In the genomic region with DNA sequence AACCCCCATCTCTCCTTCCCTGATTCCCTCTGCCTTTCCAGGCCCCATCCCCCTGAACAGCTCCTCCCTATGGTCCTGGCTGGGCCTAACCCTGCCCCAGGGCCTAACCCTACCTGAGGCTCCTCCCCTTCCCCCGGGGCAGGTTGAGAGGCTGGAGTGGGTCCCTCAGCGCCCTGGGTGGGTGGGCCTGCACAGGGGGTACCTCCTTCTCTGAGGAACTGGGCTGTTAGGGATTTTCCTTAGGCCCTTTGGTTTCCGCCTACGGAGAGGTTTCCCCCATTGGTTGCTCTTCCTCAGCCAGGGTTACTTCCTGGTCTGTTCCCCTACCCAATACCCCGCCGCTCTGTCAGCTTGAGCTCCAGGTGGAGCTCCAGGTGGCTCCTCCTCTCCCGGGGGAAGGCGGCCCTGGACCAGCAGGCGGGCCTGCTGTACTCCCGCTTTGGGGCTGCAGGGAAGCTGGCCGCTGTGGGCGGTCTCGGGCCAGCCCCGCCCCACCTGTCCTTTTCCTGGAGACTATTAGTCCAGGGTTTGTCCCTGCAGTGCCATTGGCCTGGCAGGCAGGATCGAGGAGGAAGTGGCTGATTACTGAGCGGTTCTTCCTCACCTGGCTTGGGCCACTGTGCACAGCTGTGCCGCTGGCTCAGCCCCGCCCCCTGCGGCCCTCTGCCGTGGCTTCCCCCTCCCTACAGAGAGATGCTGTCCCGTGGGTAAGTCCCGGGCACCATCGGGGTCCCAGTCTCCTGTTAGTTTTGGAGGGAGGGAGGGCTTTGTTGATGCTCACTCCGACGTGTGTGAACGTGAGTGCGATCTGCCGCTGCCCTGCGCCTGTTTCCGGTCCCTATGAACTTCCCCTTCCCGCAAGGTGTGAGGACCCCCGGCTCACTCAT, we compare ENCODE assay signal across 1 cellular context.
TF ChIP-seq lines count a peak whose summit lies in the region.

No MANE protein-coding gene starts in this region.

TF ChIP-seq in WTC11, 78 proteins besides CTCF, POLR2A, EP300 and RAD21 (continued from another document):
- TF ChIP-seq NFYB (CRISPR knock-in tag; conservative IDR thresholded peaks at IDR 0.05; ENCODE audit: low read depth), result 0 out of 2 replicates have a peak, but pooled peaks have one; percentile 25
- TF ChIP-seq, protein P1, sequence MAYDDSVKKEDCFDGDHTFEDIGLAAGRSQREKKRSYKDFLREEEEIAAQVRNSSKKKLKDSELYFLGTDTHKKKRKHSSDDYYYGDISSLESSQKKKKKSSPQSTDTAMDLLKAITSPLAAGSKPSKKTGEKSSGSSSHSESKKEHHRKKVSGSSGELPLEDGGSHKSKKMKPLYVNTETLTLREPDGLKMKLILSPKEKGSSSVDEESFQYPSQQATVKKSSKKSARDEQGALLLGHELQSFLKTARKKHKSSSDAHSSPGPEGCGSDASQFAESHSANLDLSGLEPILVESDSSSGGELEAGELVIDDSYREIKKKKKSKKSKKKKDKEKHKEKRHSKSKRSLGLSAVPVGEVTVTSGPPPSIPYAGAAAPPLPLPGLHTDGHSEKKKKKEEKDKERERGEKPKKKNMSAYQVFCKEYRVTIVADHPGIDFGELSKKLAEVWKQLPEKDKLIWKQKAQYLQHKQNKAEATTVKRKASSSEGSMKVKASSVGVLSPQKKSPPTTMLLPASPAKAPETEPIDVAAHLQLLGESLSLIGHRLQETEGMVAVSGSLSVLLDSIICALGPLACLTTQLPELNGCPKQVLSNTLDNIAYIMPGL (CRISPR knock-in tag; IDR thresholded peaks at IDR 0.05), result peak; percentile 48; the same call in 1 of the 2 replicates
